In the genomic region with DNA sequence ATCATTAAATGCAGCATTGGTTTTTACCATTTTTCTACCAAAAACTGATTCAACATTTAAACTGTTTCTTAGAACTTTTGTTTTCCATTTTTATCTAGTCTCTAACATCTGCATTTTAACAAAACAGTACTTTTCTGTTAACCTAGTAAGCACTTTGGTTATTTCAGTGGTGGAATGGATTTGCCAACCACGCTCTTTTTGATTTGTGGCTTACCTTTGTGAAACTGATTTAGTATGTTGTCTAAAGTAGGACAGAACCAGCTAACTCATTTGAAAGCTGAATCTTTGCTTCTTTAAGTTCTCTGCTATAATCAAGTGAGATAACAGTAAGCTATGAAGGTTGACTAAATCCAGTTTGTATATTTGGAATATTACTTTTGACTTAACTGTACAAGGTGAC, we compare ENCODE assay signal across 18 cellular contexts. TPM values are rescaled to one million over a fixed set of nuclear protein-coding genes. Genes with fewer than 3 reads are reported as not detected.
A peak's percentile ranks its signal among the peaks of the same experiment; 100 is the strongest.
DNase-seq lines count a peak whose midpoint lies in the region; TF ChIP-seq lines count a peak whose summit lies in the region.
"Had no signal": no experiment of that assay in that cellular context is flagged by ENCODE, and none has a peak within 500 bp of the region (broad histone marks: within the 10 kb centered on the region; RNA-seq: fewer than 3 reads in every experiment).

No MANE protein-coding gene starts in this region.

- H4K20me1 ChIP-seq in mammary epithelial cell (ENCODE audit: insufficient read depth, low read length), result no peaks in the 10 kb centered on the region
- H4K20me1 ChIP-seq in MM.1S (ENCODE audit: insufficient read depth, low read length), result no peaks in the 10 kb centered on the region
- H4K20me1 ChIP-seq: BLaER1 had no signal

- H3K9me2 ChIP-seq in MM.1S (replicated peaks; ENCODE audit: insufficient read depth, low read length), result no peaks in the 10 kb centered on the region

- H3K79me2 ChIP-seq in mammary epithelial cell (ENCODE audit: insufficient read depth, low read length), result peaks cover 7% of the 10 kb centered on the region
- H3K79me2 ChIP-seq in MM.1S (ENCODE audit: low read length), result peaks cover 10% of the 10 kb centered on the region
- H3K79me2 ChIP-seq in parathyroid adenoma, result peaks cover 13% of the 10 kb centered on the region

- no peak for DNase-seq in MCF 10A (ENCODE audit: unreplicated experiment)
- DNase-seq in mammary epithelial cell, result no peak
- DNase-seq in MM.1S, result peak; percentile 65
- no peak for DNase-seq in ACHN
- DNase-seq in NCI-H2081 (lab: John Stamatoyannopoulos, UW), result no peak
- DNase-seq: BE2C; C1 segment of cervical spinal cord; CD4-positive, alpha-beta memory T cell; CD4-positive, CD25-positive, alpha-beta regulatory T cell; CD8-positive, alpha-beta memory T cell; COR-L47; DMS79 treated with DMSO at 0.1 percent for 48 hours; GF-D8 had no signal

- no peaks in the 10 kb centered on the region for H3K4me1 ChIP-seq in mammary epithelial cell (ENCODE audit: insufficient read depth, low read length)
- H3K4me1 ChIP-seq in MM.1S (ENCODE audit: low read length), result peaks cover 24% of the 10 kb centered on the region
- H3K4me1 ChIP-seq in parathyroid adenoma, result peaks cover 4% of the 10 kb centered on the region
- H3K4me1 ChIP-seq: A549, BE2C, BLaER1 had no signal

- peaks cover 8% of the 10 kb centered on the region for H3K9me3 Mint-ChIP-seq in MCF 10A (ENCODE audit: unreplicated experiment)

- in situ Hi-C loops in mammary epithelial cell (cut with MboI; ENCODE audit: low sequenced_read_pairs in 2 of 2), result no loop called here
- in situ Hi-C loops in ACHN (cut with HindIII; ENCODE audit: low pct_ligation_motif_present, low pct_unique_long_range_greater_than_20kb, low sequenced_read_pairs), result no loop called here

- H3K9me3 ChIP-seq in mammary epithelial cell (replicated peaks; ENCODE audit: insufficient read depth, low read length) (no peaks in the 10 kb centered on the region), MM.1S (replicated peaks; ENCODE audit: insufficient read depth, low read length) (no peaks in the 10 kb centered on the region), parathyroid adenoma (ENCODE audit: control insufficient read depth, low read length) (peaks cover 3% of the 10 kb centered on the region)
- H3K9me3 ChIP-seq: A549, BE2C had no signal

- H3K27ac ChIP-seq in mammary epithelial cell (ENCODE audit: insufficient read depth, low read depth, low read length) (no peak overlapping the region), MM.1S (ENCODE audit: low read length) (peak overlapping the region; percentile 37; the same call in 1 of the 2 replicates), parathyroid adenoma (peak overlapping the region; percentile 89)
- H3K27ac ChIP-seq: 22Rv1, A549, BLaER1 had no signal

- H3K27ac Mint-ChIP-seq in MCF 10A (ENCODE audit: low read depth, unreplicated experiment), result peak overlapping the region; percentile 9
- H3K27ac Mint-ChIP-seq: CD14-positive monocyte; CD4-positive, alpha-beta memory T cell; CD8-positive, alpha-beta memory T cell had no signal

- H3K9ac ChIP-seq in mammary epithelial cell (ENCODE audit: insufficient read depth, low read length) (no peak overlapping the region), MM.1S (ENCODE audit: low read length) (no peak overlapping the region), parathyroid adenoma (no peak overlapping the region)
- H3K9ac ChIP-seq: BLaER1 had no signal

- no peak for TF ChIP-seq CTCF in MCF 10A (IDR thresholded peaks at IDR 0.05; ENCODE audit: unreplicated experiment)
- no peak for TF ChIP-seq CTCF in mammary epithelial cell (conservative IDR thresholded peaks at IDR 0.05 in 1 of 2, IDR thresholded peaks at IDR 0.05 in 1 of 2; ENCODE audit: extremely low read depth in 1 of 2, insufficient read depth in 1 of 2, low read depth in 1 of 2, low read length in 2 of 2)
- no peak for TF ChIP-seq CTCF in MM.1S (IDR thresholded peaks at IDR 0.05; ENCODE audit: low read length)
- no peak for TF ChIP-seq CTCF in parathyroid adenoma (IDR thresholded peaks at IDR 0.05)

- dilution Hi-C loops in mammary epithelial cell (cut with HindIII; ENCODE audit: low sequenced_read_pairs), result no loop called here

- H3K4me1 Mint-ChIP-seq in MCF 10A (ENCODE audit: insufficient read depth, unreplicated experiment), result peaks cover 6% of the 10 kb centered on the region
- H3K4me1 Mint-ChIP-seq: CD14-positive monocyte; CD8-positive, alpha-beta memory T cell had no signal

- H2AFZ ChIP-seq in mammary epithelial cell (ENCODE audit: low read depth, low read length), result no peak overlapping the region
- 0 out of 2 replicates have a peak overlapping the region, but pooled peaks have one; percentile 5 for H2AFZ ChIP-seq in MM.1S (ENCODE audit: low read length)
- peak overlapping the region; percentile 44 for H2AFZ ChIP-seq in parathyroid adenoma

- POLR2A ChIA-PET in MCF 10A (lab: Yijun Ruan, JAX), result interaction anchor here (0.5 to 1.0 kb wide), 3 partner anchors 8 to 342 kb away, joined by 3 read pairs; no protein-coding TSS in a partner anchor

- 100% methylated on average over 1 of the region's 1 CpG for WGBS in mammary epithelial cell (ENCODE audit: low coverage, missing lambda C conversion rate)

- H3K36me3 Mint-ChIP-seq in MCF 10A (ENCODE audit: insufficient read depth, unreplicated experiment), result peaks cover 36% of the 10 kb centered on the region

- intact Hi-C loops in MCF 10A (cut with micrococcal nuclease) (no loop called here), mammary epithelial cell (cut with micrococcal nuclease) (no loop called here)

- no peaks in the 10 kb centered on the region for H3K27me3 ChIP-seq in mammary epithelial cell (ENCODE audit: insufficient read depth, low read length)
- H3K27me3 ChIP-seq in MM.1S (replicated peaks; ENCODE audit: insufficient read depth, low read length), result no peaks in the 10 kb centered on the region
- no peaks in the 10 kb centered on the region for H3K27me3 ChIP-seq in parathyroid adenoma (ENCODE audit: control insufficient read depth, insufficient read depth, low read length)
- H3K27me3 ChIP-seq: BE2C, BLaER1 had no signal

- H3K4me3 Mint-ChIP-seq in MCF 10A (ENCODE audit: unreplicated experiment), result no peak overlapping the region
- H3K4me3 Mint-ChIP-seq: CD14-positive monocyte; CD4-positive, alpha-beta memory T cell; CD4-positive, CD25-positive, alpha-beta regulatory T cell; CD8-positive, alpha-beta memory T cell had no signal

- H3K27me3 Mint-ChIP-seq in MCF 10A (ENCODE audit: insufficient read depth, unreplicated experiment), result no peaks in the 10 kb centered on the region
- H3K27me3 Mint-ChIP-seq: CD4-positive, alpha-beta memory T cell; CD4-positive, CD25-positive, alpha-beta regulatory T cell; CD8-positive, alpha-beta memory T cell had no signal

- H3F3A ChIP-seq in MM.1S (ENCODE audit: insufficient read depth, low read length), result peaks cover 8% of the 10 kb centered on the region; the same call in 1 of the 2 replicates

- CTCF ChIA-PET in MCF 10A (lab: Yijun Ruan, JAX) (interaction anchor here (0.7 to 1.5 kb wide), 4 partner anchors 17 to 41 kb away, joined by 3 to 9 read pairs (median 4); a partner anchor contains a TSS), mammary epithelial cell (lab: Charles Lee; ENCODE audit: low non-redundant PET) (no interaction called here)

- no peak overlapping the region for H3K4me2 ChIP-seq in mammary epithelial cell (ENCODE audit: insufficient read depth, low read depth, low read length)
- H3K4me2 ChIP-seq in MM.1S (ENCODE audit: low read depth, low read length), result peak overlapping the region; percentile 44
- H3K4me2 ChIP-seq in parathyroid adenoma (ENCODE audit: low read length), result peak overlapping the region; percentile 53
- H3K4me2 ChIP-seq: A549, BLaER1 had no signal

- no peak overlapping the region for H3K4me3 ChIP-seq in mammary epithelial cell (replicated peaks in 1 of 3; ENCODE audit: insufficient read depth in 1 of 3, low read depth in 2 of 3, low read length in 3 of 3)
- 0 out of 2 replicates have a peak overlapping the region, but pooled peaks have one; percentile 2 for H3K4me3 ChIP-seq in MM.1S (ENCODE audit: low read length)
- no peak overlapping the region for H3K4me3 ChIP-seq in parathyroid adenoma (ENCODE audit: low read depth, low read length)
- H3K4me3 ChIP-seq: A549, BLaER1 had no signal

- no TSS peak for BruUV-seq in MCF 10A (replicated peaks; lab: Mats Ljungman, UMichigan)
- no TSS peak for BruUV-seq in mammary epithelial cell (replicated peaks; lab: Mats Ljungman, UMichigan)

- peaks cover 4% of the 10 kb centered on the region for H3K36me3 ChIP-seq in mammary epithelial cell (ENCODE audit: insufficient read depth, low read length)
- peaks cover 5% of the 10 kb centered on the region; the same call in 1 of the 2 replicates for H3K36me3 ChIP-seq in MM.1S (replicated peaks; ENCODE audit: insufficient read depth, low read length)
- no peaks in the 10 kb centered on the region for H3K36me3 ChIP-seq in parathyroid adenoma (ENCODE audit: control insufficient read depth, insufficient read depth, low read length)

RNA-seq across cellular contexts. Expression of a gene that starts 41.5 kb away (rescaled TPM):
- total RNA-seq in MCF 10A (2022), result 2.8 and 4.1 TPM in 2 replicates
- total RNA-seq in mammary epithelial cell, result 1 to 10 TPM; 4.3 to 6.0 TPM
- polyA plus RNA-seq in mammary epithelial cell, result 2.6 TPM
- polyA minus RNA-seq in mammary epithelial cell, result not detected

RNA-seq across cellular contexts. Expression of a gene that starts 57.5 kb away (rescaled TPM):
- 7.4 and 9.3 TPM in 2 replicates for total RNA-seq in MCF 10A (2022)
- 1 to 10 TPM; 4.8 to 9.5 TPM for total RNA-seq in mammary epithelial cell
- 3.0 TPM for polyA plus RNA-seq in mammary epithelial cell
- polyA minus RNA-seq in mammary epithelial cell, result 5.3 TPM
